ENCODE assay signal across 14 cellular contexts in the genomic region with DNA sequence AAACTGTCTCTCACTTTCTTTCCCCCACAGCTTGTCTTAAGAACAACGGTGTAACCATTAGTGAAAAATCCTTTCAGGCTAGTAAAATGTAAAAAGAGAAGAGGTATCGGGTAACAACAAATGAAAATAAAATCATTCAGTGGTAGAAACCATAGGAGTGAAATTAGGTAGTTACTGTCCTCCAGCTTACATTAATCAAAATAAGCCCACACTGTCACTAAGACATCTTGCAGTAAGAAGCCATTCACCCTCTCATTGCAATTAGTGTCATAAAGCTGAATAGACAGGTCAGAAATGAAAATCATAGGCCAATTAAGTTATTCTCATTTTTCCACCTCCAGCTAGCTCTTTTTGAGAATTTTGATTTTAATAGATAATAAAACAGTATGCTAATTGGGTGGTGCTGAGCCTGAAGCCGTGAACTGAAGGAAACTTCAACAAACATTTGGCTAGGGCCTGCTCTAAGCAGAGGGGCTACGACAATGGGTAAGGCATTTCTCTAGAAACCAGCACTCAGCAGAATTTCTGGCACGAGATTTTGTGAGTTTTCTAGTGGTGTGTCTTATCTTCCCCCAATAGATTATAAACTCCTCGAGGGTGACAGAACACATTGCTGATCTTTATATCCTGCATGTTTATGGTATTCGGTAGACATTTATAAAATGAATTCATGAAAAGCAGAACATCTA.
"Had no signal": no experiment of that assay in that cellular context is flagged by ENCODE, and none has a peak within 500 bp of the region (broad histone marks: within the 10 kb centered on the region; RNA-seq: fewer than 3 reads in every experiment).

No MANE protein-coding gene starts in this region.

- H3K4me3 ChIP-seq: adrenal gland, dorsolateral prefrontal cortex, hepatocyte, smooth muscle cell, stomach had no signal

- DNase-seq: activated CD4-positive, alpha-beta T cell treated with anti-CD3 and anti-CD28 coated beads, Interleukin-2, amount 50 U/mL, for 48 hours; activated gamma-delta T cell treated with Interleukin-2 at 50 U/mL for 16 hours; adrenal gland; dorsolateral prefrontal cortex; mesenchymal stem cell; naive thymus-derived CD8-positive, alpha-beta T cell; stimulated activated CD4-positive, alpha-beta T cell treated with anti-CD3 and anti-CD28 coated beads, Interleukin-4, amount 100 ng/mL, for 24 hours; stomach had no signal

- H3K9ac ChIP-seq: parathyroid adenoma had no signal

- H3K27me3 ChIP-seq: adrenal gland, dorsolateral prefrontal cortex, hepatocyte, neutrophil, stomach had no signal

- H2AFZ ChIP-seq: hepatocyte, parathyroid adenoma had no signal

- H3K4me2 ChIP-seq: hepatocyte, smooth muscle cell had no signal

- H3K36me3 ChIP-seq: adrenal gland, neutrophil, stomach had no signal

- H3K27ac ChIP-seq: adrenal gland, dorsolateral prefrontal cortex, hepatocyte, neutrophil, parathyroid adenoma, stomach had no signal

- H3K4me1 ChIP-seq: adrenal gland, parathyroid adenoma, stomach had no signal

- ATAC-seq: naive thymus-derived CD8-positive, alpha-beta T cell; sciatic nerve; stimulated activated effector memory CD8-positive, alpha-beta T cell treated with anti-CD3 and anti-CD28 coated beads, Interleukin-12 subunit alpha, Interleukin-12 subunit beta, amount 100 ng/mL, for 72 hours had no signal

- H3K79me2 ChIP-seq: hepatocyte, parathyroid adenoma had no signal

- H3K9me3 ChIP-seq: adrenal gland, neutrophil, stomach had no signal
